ENCODE assay signal across 18 cellular contexts in genomic region chr2:116819355-116819754, GRCh38.
A peak's percentile ranks its signal among the peaks of the same experiment; 100 is the strongest.
DNase-seq lines count a peak whose midpoint lies in the region; ATAC-seq and TF ChIP-seq lines count a peak whose summit lies in the region.
"Had no signal": no experiment of that assay in that cellular context is flagged by ENCODE, and none has a peak within 500 bp of the region (broad histone marks: within the 10 kb centered on the region; RNA-seq: fewer than 3 reads in every experiment).

No MANE protein-coding gene starts in this region.

- no peak overlapping the region for H3K27ac ChIP-seq in MM.1S (ENCODE audit: low read length)
- H3K27ac ChIP-seq: left lung had no signal

- H3K36me3 ChIP-seq in MM.1S (replicated peaks; ENCODE audit: insufficient read depth, low read length): no peaks in the 10 kb centered on the region
- H3K36me3 ChIP-seq: left lung had no signal

- no peak overlapping the region for H3K4me2 ChIP-seq in MM.1S (ENCODE audit: low read depth, low read length)

- H3K9ac ChIP-seq in MM.1S (ENCODE audit: low read length): no peak overlapping the region

- no peaks in the 10 kb centered on the region for H4K20me1 ChIP-seq in MM.1S (ENCODE audit: insufficient read depth, low read length)

- no peaks in the 10 kb centered on the region for H3F3A ChIP-seq in MM.1S (ENCODE audit: insufficient read depth, low read length)

- in situ Hi-C loops in KBM-7 (cut with MboI; ENCODE audit: low pct_unique_long_range_greater_than_20kb, low sequenced_read_pairs): no loop called here

- no peaks in the 10 kb centered on the region for H3K4me1 ChIP-seq in MM.1S (ENCODE audit: low read length)
- H3K4me1 ChIP-seq: left lung had no signal

- no peak for ATAC-seq in GM21447 (IDR thresholded peaks at IDR 0.05; ENCODE audit: unreplicated experiment)
- ATAC-seq: left lung had no signal

- DNase-seq in MM.1S (no peak), epithelial cell of proximal tubule (ENCODE audit: low read depth) (no peak), retinal pigment epithelial cell (ENCODE audit: low read depth) (no peak), KBM-7 (no peak)
- DNase-seq in stimulated activated CD4-positive, alpha-beta T cell treated with anti-CD3 and anti-CD28 coated beads, Interleukin-4, amount 100 ng/mL, for 24 hours: no peak
- DNase-seq: activated CD4-positive, alpha-beta T cell treated with anti-CD3 and anti-CD28 coated beads, Interleukin-2, amount 10 ng/mL, durations not matched to agents 7 days and 5 days; activated gamma-delta T cell; activated T-cell treated with anti-CD3 and anti-CD28 coated beads, Interleukin-2, amount 50 U/mL, for 24 hours; Calu3; dermis blood vessel endothelial cell; H7; left lung; mesenchymal stem cell; NCI-H1417; occipital lobe; trophoblast cell had no signal

- no peaks in the 10 kb centered on the region for H3K27me3 ChIP-seq in MM.1S (replicated peaks; ENCODE audit: insufficient read depth, low read length)
- H3K27me3 ChIP-seq: left lung had no signal

- no peak overlapping the region for H3K4me3 ChIP-seq in MM.1S (ENCODE audit: low read length)
- no peak overlapping the region for H3K4me3 ChIP-seq in epithelial cell of proximal tubule (ENCODE audit: low read depth, low read length)
- H3K4me3 ChIP-seq in retinal pigment epithelial cell (ENCODE audit: low read length): no peak overlapping the region
- H3K4me3 ChIP-seq: left lung had no signal

- no peaks in the 10 kb centered on the region for H3K9me2 ChIP-seq in MM.1S (replicated peaks; ENCODE audit: insufficient read depth, low read length)

- H3K79me2 ChIP-seq in MM.1S (ENCODE audit: low read length): no peaks in the 10 kb centered on the region

- no peak overlapping the region for H2AFZ ChIP-seq in MM.1S (ENCODE audit: low read length)

- peak; percentile 19; the same call in 1 of the 3 replicates for TF ChIP-seq CTCF in GM12872 (IDR thresholded peaks at IDR 0.05; ENCODE audit: insufficient read depth, low read depth, low read length)
- TF ChIP-seq CTCF in MM.1S (IDR thresholded peaks at IDR 0.05; ENCODE audit: low read length): 0 out of 2 replicates have a peak, but pooled peaks have one; percentile 3
- peak; percentile 11 for TF ChIP-seq CTCF in epithelial cell of proximal tubule (conservative IDR thresholded peaks at IDR 0.05; ENCODE audit: low read depth, low read length)
- peak; percentile 36 for TF ChIP-seq CTCF in retinal pigment epithelial cell (conservative IDR thresholded peaks at IDR 0.05; ENCODE audit: low read depth, low read length)

- H3K9me3 ChIP-seq in MM.1S (replicated peaks; ENCODE audit: insufficient read depth, low read length): no peaks in the 10 kb centered on the region
- H3K9me3 ChIP-seq: left lung had no signal
